ENCODE assay signal across 8 cellular contexts in the genomic region with DNA sequence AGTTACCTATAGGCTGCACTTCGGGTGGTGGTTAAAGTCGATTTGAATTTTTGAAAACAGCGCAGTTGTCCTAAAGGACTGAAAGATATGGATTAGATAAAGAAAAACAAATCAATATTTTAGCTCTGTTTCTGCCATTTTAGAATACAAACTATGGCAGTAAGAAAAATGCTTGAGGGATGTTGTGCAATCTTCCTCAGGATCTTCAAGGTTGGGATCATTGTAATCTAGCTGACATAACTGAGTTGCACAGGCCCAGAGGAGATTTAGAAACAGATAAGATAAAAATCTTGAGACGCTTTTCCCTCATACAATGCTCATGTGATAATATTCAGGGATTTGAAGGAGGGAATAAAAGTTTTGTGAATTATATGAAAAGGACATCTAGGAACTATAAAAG. TPM values are rescaled to one million over a fixed set of nuclear protein-coding genes. Genes with fewer than 3 reads are reported as not detected.
DNase-seq lines count a peak whose midpoint lies in the region; ATAC-seq and TF ChIP-seq lines count a peak whose summit lies in the region.

No MANE protein-coding gene starts in this region.

- TF ChIP-seq POLR2A in erythroblast (IDR thresholded peaks at IDR 0.05; ENCODE audit: low read length), result no peak

- no peak for TF ChIP-seq CTCF in GM12865 (IDR thresholded peaks at IDR 0.05; ENCODE audit: insufficient read depth, low read depth, low read length, missing control alignments)
- no peak for TF ChIP-seq CTCF in PC-9 (conservative IDR thresholded peaks at IDR 0.05)

- H3K4me2 ChIP-seq in PC-9, result peak overlapping the region; percentile 82

- H2AFZ ChIP-seq in PC-9, result peak overlapping the region; percentile 98

- no peak for DNase-seq in GM12865 (ENCODE audit: low read depth)
- peak in 1 of 2 experiments; percentile 47 for DNase-seq in PC-9
- peak; percentile 4 to 19 for DNase-seq in erythroblast (lab: John Stamatoyannopoulos, UW)
- DNase-seq in renal cortical epithelial cell (ENCODE audit: low read depth), result peak; percentile 39
- no peak for DNase-seq in NCI-H1092 (lab: John Stamatoyannopoulos, UW)
- DNase-seq in HEK293T (ENCODE audit: extremely low spot score), result no peak
- DNase-seq in middle frontal gyrus (ENCODE audit: extremely low spot score, low spot score), result no peak

- H3K79me2 ChIP-seq in PC-9 (ENCODE audit: low read depth), result peaks cover 59% of the 10 kb centered on the region

- peak overlapping the region; percentile 100 for H3K4me3 ChIP-seq in GM12865 (ENCODE audit: low read depth, low read length)
- peak overlapping the region; percentile 77 for H3K4me3 ChIP-seq in PC-9

- BruUV-seq in PC-9 (replicated peaks; lab: Mats Ljungman, UMichigan), result no TSS peak

- H3K9me2 ChIP-seq in PC-9 (ENCODE audit: insufficient read depth), result no peaks in the 10 kb centered on the region

- peaks cover 22% of the 10 kb centered on the region for H3K4me1 ChIP-seq in PC-9 (replicated peaks; ENCODE audit: insufficient read depth)

- H3K36me3 ChIP-seq in PC-9 (ENCODE audit: low read depth), result no peaks in the 10 kb centered on the region

- H3F3A ChIP-seq in PC-9 (ENCODE audit: insufficient read depth, low read depth), result no peaks in the 10 kb centered on the region; the same call in 1 of the 2 replicates

- ATAC-seq in GM18520 (IDR thresholded peaks at IDR 0.05; ENCODE audit: unreplicated experiment), result no peak

- CTCF ChIA-PET in PC-9 (lab: Charles Lee) (no interaction called here), HEK293T (lab: Yijun Ruan, JAX) (interaction anchor here (0.6 kb wide), 1 partner anchor 174 kb away, joined by 3 read pairs; no protein-coding TSS in a partner anchor)

- POLR2A ChIA-PET in PC-9 (lab: Charles Lee; ENCODE audit: unreplicated experiment), result no interaction called here
- POLR2A ChIA-PET in HEK293T (lab: Yijun Ruan, JAX), result interaction anchor here (1.2 kb wide), 1 partner anchor 390 kb away, joined by 3 read pairs; no protein-coding TSS in a partner anchor

- H3K9me3 ChIP-seq in PC-9 (ENCODE audit: insufficient read depth, low read depth), result no peaks in the 10 kb centered on the region

- peak overlapping the region; percentile 44 for H3K27ac ChIP-seq in PC-9

- no peaks in the 10 kb centered on the region for H4K20me1 ChIP-seq in PC-9 (ENCODE audit: insufficient read depth)

- intact Hi-C loops in PC-9 (cut with micrococcal nuclease; ENCODE audit: unreplicated experiment), result loop anchor here (2.0 kb wide), 1 partner anchor 59 kb away; a partner anchor contains a TSS

- no peaks in the 10 kb centered on the region for H3K27me3 ChIP-seq in PC-9 (ENCODE audit: insufficient read depth, low read depth)

TF ChIP-seq in HEK293T, 16 proteins besides CTCF, POLR2A, EP300 and RAD21:
- TF ChIP-seq SP1 (IDR thresholded peaks at IDR 0.05) (no peak), ARNT (IDR thresholded peaks at IDR 0.05) (no peak), TARDBP (IDR thresholded peaks at IDR 0.05) (no peak), ZNF384 (IDR thresholded peaks at IDR 0.05) (no peak), HDGF (IDR thresholded peaks at IDR 0.05; ENCODE audit: borderline replicate concordance) (no peak), SUZ12 (IDR thresholded peaks at IDR 0.05) (no peak), NFRKB (IDR thresholded peaks at IDR 0.05) (no peak), FOXM1 (IDR thresholded peaks at IDR 0.05; ENCODE audit: borderline replicate concordance) (no peak), ELF4 (IDR thresholded peaks at IDR 0.05) (no peak), FOXK2 (IDR thresholded peaks at IDR 0.05) (no peak), CTBP1 (IDR thresholded peaks at IDR 0.05; ENCODE audit: borderline replicate concordance) (no peak), BHLHE40 (IDR thresholded peaks at IDR 0.05; ENCODE audit: borderline replicate concordance) (no peak), LEF1 (IDR thresholded peaks at IDR 0.05; ENCODE audit: borderline replicate concordance) (no peak), FOXA1 (IDR thresholded peaks at IDR 0.05) (no peak), L3MBTL2 (conservative IDR thresholded peaks at IDR 0.05) (no peak)
- TF ChIP-seq, protein P1, sequence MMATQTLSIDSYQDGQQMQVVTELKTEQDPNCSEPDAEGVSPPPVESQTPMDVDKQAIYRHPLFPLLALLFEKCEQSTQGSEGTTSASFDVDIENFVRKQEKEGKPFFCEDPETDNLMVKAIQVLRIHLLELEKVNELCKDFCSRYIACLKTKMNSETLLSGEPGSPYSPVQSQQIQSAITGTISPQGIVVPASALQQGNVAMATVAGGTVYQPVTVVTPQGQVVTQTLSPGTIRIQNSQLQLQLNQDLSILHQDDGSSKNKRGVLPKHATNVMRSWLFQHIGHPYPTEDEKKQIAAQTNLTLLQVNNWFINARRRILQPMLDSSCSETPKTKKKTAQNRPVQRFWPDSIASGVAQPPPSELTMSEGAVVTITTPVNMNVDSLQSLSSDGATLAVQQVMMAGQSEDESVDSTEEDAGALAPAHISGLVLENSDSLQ (IDR thresholded peaks at IDR 0.05), result no peak

RNA-seq across cellular contexts. Expression of a gene that starts 0.9 kb away (rescaled TPM):
- total RNA-seq in PC-9 (2021) (18.4 and 20.9 TPM in 2 replicates), renal cortical epithelial cell (22.1 and 31.2 TPM in 2 replicates)

RNA-seq across cellular contexts. Expression of a gene that starts 1.0 kb away (rescaled TPM):
- 5.5 and 6.0 TPM in 2 replicates for total RNA-seq in PC-9 (2021)
- 1.7 and 6.9 TPM in 2 replicates for total RNA-seq in renal cortical epithelial cell

RNA-seq across cellular contexts. Expression of a gene that starts 60.0 kb away (rescaled TPM):
- total RNA-seq in PC-9 (2021) (65.0 and 74.8 TPM in 2 replicates), renal cortical epithelial cell (38.7 and 71.2 TPM in 2 replicates)

Comparison
In these comparisons a context has a peak if more than half of its experiments do, and no peak if none do; other contexts are left out.
1. DNase-seq: peak in erythroblast (2 of 2) and renal cortical epithelial cell (single experiment); none in GM12865 (single experiment), NCI-H1092 (single experiment), HEK293T (single experiment) and middle frontal gyrus (single experiment).